In genomic region chr4:38730493-38730829, GRCh38 we compare ENCODE assay signal across 19 cellular contexts. TPM values are rescaled to one million over a fixed set of nuclear protein-coding genes. Genes with fewer than 3 reads are reported as not detected.
DNase-seq lines count a peak whose midpoint lies in the region; ATAC-seq and TF ChIP-seq lines count a peak whose summit lies in the region.
"Had no signal": no experiment of that assay in that cellular context is flagged by ENCODE, and none has a peak within 500 bp of the region (broad histone marks: within the 10 kb centered on the region; RNA-seq: fewer than 3 reads in every experiment).

No MANE protein-coding gene starts in this region.

- H3K4me1 ChIP-seq in hepatocyte (ENCODE audit: insufficient read depth) = no peaks in the 10 kb centered on the region
- H3K4me1 ChIP-seq: prostate gland had no signal

- no peaks in the 10 kb centered on the region for H3K9me2 ChIP-seq in hepatocyte (replicated peaks; ENCODE audit: insufficient read depth)

- H3K4me3 ChIP-seq in hepatocyte = no peak overlapping the region
- H3K4me3 ChIP-seq: dorsolateral prefrontal cortex, gastroesophageal sphincter, prostate gland had no signal

- no peaks in the 10 kb centered on the region for H3K27me3 Mint-ChIP-seq in activated B cell treated with CpG ODN at 0.5 μM for 24 hours
- H3K27me3 Mint-ChIP-seq: activated naive CD8-positive, alpha-beta T cell treated with anti-CD3 and anti-CD28 coated beads, Interleukin-2, amount 10 ng/mL, durations not matched to agents 7 days and 5 days had no signal

- intact Hi-C loops in activated B cell treated with CpG ODN at 0.5 μM for 24 hours (cut with micrococcal nuclease) = loop anchor here (2.0 to 5.0 kb wide), 4 partner anchors 30 to 1128 kb away; partner anchors contain the start of gene TLR1

- H3K79me2 ChIP-seq in hepatocyte = no peaks in the 10 kb centered on the region

- no peaks in the 10 kb centered on the region for H3K27me3 ChIP-seq in hepatocyte
- H3K27me3 ChIP-seq: dorsolateral prefrontal cortex, gastroesophageal sphincter, neutrophil had no signal

- no peak for DNase-seq in activated B cell treated with CpG ODN at 0.5 μM for 24 hours
- DNase-seq in hepatocyte (ENCODE audit: low spot score) = no peak
- DNase-seq in stimulated activated effector memory CD8-positive, alpha-beta T cell treated with anti-CD3 and anti-CD28 coated beads, Interleukin-12 subunit alpha, Interleukin-12 subunit beta, amount 100 ng/mL, for 72 hours (ENCODE audit: low spot score in 2 of 2) = no peak
- DNase-seq in DMS153 treated with DMSO at 0.1 percent for 48 hours (lab: John Stamatoyannopoulos, UW; ENCODE audit: unreplicated experiment) = no peak
- no peak for DNase-seq in SHP77 treated with DMSO at 0.1 percent for 48 hours (lab: John Stamatoyannopoulos, UW)

- H2AFZ ChIP-seq in hepatocyte = no peak overlapping the region

- peak overlapping the region; percentile 48 for H3K4me3 Mint-ChIP-seq in activated B cell treated with CpG ODN at 0.5 μM for 24 hours
- H3K4me3 Mint-ChIP-seq in stimulated activated effector memory CD8-positive, alpha-beta T cell treated with anti-CD3 and anti-CD28 coated beads, Interleukin-12 subunit alpha, Interleukin-12 subunit beta, amount 100 ng/mL, for 72 hours = peak overlapping the region; percentile 6
- H3K4me3 Mint-ChIP-seq: activated CD4-positive, alpha-beta memory T cell treated with anti-CD3 and anti-CD28 coated beads, Interleukin-2, amount 10 ng/mL, durations not matched to agents 7 days and 5 days; activated naive CD8-positive, alpha-beta T cell treated with anti-CD3 and anti-CD28 coated beads, Interleukin-2, amount 10 ng/mL, durations not matched to agents 7 days and 5 days; HFFc6 had no signal

- 93% methylated on average over 4 of the region's 4 CpGs for WGBS in hepatocyte (ENCODE audit: low lambda C conversion rate, missing lambda C conversion rate)

- H3K9me3 ChIP-seq in hepatocyte (ENCODE audit: low read depth) = no peaks in the 10 kb centered on the region
- H3K9me3 ChIP-seq: gastroesophageal sphincter, neutrophil, prostate gland had no signal

- H3K4me2 ChIP-seq in hepatocyte = no peak overlapping the region

- H3K36me3 Mint-ChIP-seq in activated B cell treated with CpG ODN at 0.5 μM for 24 hours (ENCODE audit: low read depth) = no peaks in the 10 kb centered on the region
- peaks cover 23% of the 10 kb centered on the region for H3K36me3 Mint-ChIP-seq in stimulated activated effector memory CD8-positive, alpha-beta T cell treated with anti-CD3 and anti-CD28 coated beads, Interleukin-12 subunit alpha, Interleukin-12 subunit beta, amount 100 ng/mL, for 72 hours
- H3K36me3 Mint-ChIP-seq: activated naive CD8-positive, alpha-beta T cell treated with anti-CD3 and anti-CD28 coated beads, Interleukin-2, amount 10 ng/mL, durations not matched to agents 7 days and 5 days; CD4-positive, CD25-positive, alpha-beta regulatory T cell had no signal

- peak overlapping the region; percentile 28 for H3K27ac ChIP-seq in hepatocyte
- H3K27ac ChIP-seq: dorsolateral prefrontal cortex, gastroesophageal sphincter, neutrophil, prostate gland had no signal

- ATAC-seq in HG02759 (IDR thresholded peaks at IDR 0.05; ENCODE audit: unreplicated experiment) = peak; percentile 7
- ATAC-seq in activated B cell treated with CpG ODN at 0.5 μM for 24 hours (ENCODE audit: low read depth) = no peak
- ATAC-seq in stimulated activated effector memory CD8-positive, alpha-beta T cell treated with anti-CD3 and anti-CD28 coated beads, Interleukin-12 subunit alpha, Interleukin-12 subunit beta, amount 100 ng/mL, for 72 hours = no peak
- ATAC-seq in GM18520 (IDR thresholded peaks at IDR 0.05; ENCODE audit: unreplicated experiment) = no peak

- CTCF ChIA-PET in activated B cell treated with CpG ODN at 0.5 μM for 24 hours (lab: Charles Lee) = interaction anchor here (0.7 to 5.6 kb wide), 13 partner anchors 12 to 661 kb away, joined by 3 to 92 read pairs (median 4); partner anchors contain the start of gene TLR10

- no peak for TF ChIP-seq CTCF in activated B cell treated with CpG ODN at 0.5 μM for 24 hours (IDR thresholded peaks at IDR 0.05)
- TF ChIP-seq CTCF in hepatocyte (IDR thresholded peaks at IDR 0.05; ENCODE audit: poor library complexity) = no peak

- no peaks in the 10 kb centered on the region for H3K36me3 ChIP-seq in hepatocyte (replicated peaks; ENCODE audit: insufficient read depth, low read depth)
- H3K36me3 ChIP-seq: gastroesophageal sphincter, neutrophil, prostate gland had no signal

- no peaks in the 10 kb centered on the region for H4K20me1 ChIP-seq in hepatocyte (ENCODE audit: insufficient read depth, poor library complexity, severe bottlenecking)

- peaks cover 6% of the 10 kb centered on the region for H3K9me3 Mint-ChIP-seq in activated B cell treated with CpG ODN at 0.5 μM for 24 hours
- H3K9me3 Mint-ChIP-seq in stimulated activated effector memory CD8-positive, alpha-beta T cell treated with anti-CD3 and anti-CD28 coated beads, Interleukin-12 subunit alpha, Interleukin-12 subunit beta, amount 100 ng/mL, for 72 hours = no peaks in the 10 kb centered on the region

- H3K4me1 Mint-ChIP-seq in activated B cell treated with CpG ODN at 0.5 μM for 24 hours = peaks cover 31% of the 10 kb centered on the region
- peaks cover 24% of the 10 kb centered on the region for H3K4me1 Mint-ChIP-seq in stimulated activated effector memory CD8-positive, alpha-beta T cell treated with anti-CD3 and anti-CD28 coated beads, Interleukin-12 subunit alpha, Interleukin-12 subunit beta, amount 100 ng/mL, for 72 hours

- H3K27ac Mint-ChIP-seq in activated B cell treated with CpG ODN at 0.5 μM for 24 hours = peak overlapping the region; percentile 65
- no peak overlapping the region for H3K27ac Mint-ChIP-seq in stimulated activated effector memory CD8-positive, alpha-beta T cell treated with anti-CD3 and anti-CD28 coated beads, Interleukin-12 subunit alpha, Interleukin-12 subunit beta, amount 100 ng/mL, for 72 hours
- H3K27ac Mint-ChIP-seq: activated CD4-positive, alpha-beta memory T cell treated with anti-CD3 and anti-CD28 coated beads, Interleukin-2, amount 10 ng/mL, durations not matched to agents 7 days and 5 days; activated naive CD8-positive, alpha-beta T cell treated with anti-CD3 and anti-CD28 coated beads, Interleukin-2, amount 10 ng/mL, durations not matched to agents 7 days and 5 days; activated T-helper 2 cell treated with anti-CD3 and anti-CD28 coated beads, Interferon-gamma antibody, Interleukin-2, Interleukin-4, amounts not matched to agents 10 μg/mL and 5 μg/mL and 100 μg/mL, durations not matched to agents 14 hours and 24 hours and 36 hours; HFFc6 had no signal

- POLR2A ChIA-PET in activated B cell treated with CpG ODN at 0.5 μM for 24 hours (lab: Charles Lee) = interaction anchor here (0.6 to 1.2 kb wide), 9 partner anchors 30 to 635 kb away, joined by 3 to 9 read pairs (median 3); partner anchors contain the start of gene TLR10

RNA-seq across cellular contexts. Expression of gene TLR10, which starts 52.3 kb away (rescaled TPM):
- total RNA-seq in activated B cell treated with CpG ODN at 0.5 μM for 24 hours = 92.0 and 107 TPM in 2 replicates
- not detected in 2 replicates for total RNA-seq in hepatocyte
- polyA plus RNA-seq in hepatocyte = not detected in 2 replicates
- total RNA-seq: activated T-helper 2 cell treated with anti-CD3 and anti-CD28 coated beads, Interferon-gamma antibody, Interleukin-2, Interleukin-4, amounts not matched to agents 10 μg/mL and 5 μg/mL and 100 μg/mL, durations not matched to agents 14 hours and 24 hours and 36 hours; fibroblast of lung; HFFc6; LHCN-M2; lung microvascular endothelial cell had no signal
- polyA plus RNA-seq: fibroblast of lung had no signal

Comparison
In these comparisons a context has a peak if more than half of its experiments do, and no peak if none do; other contexts are left out.
1. RNA of gene TLR10, which starts 52.3 kb away (total RNA-seq): 92.0 to 107 TPM in activated B cell treated with CpG ODN at 0.5 μM for 24 hours; not detected in hepatocyte; every median in the first group is over 10 times any median in the second.